Comparison of ENCODE assay signal across 1 cellular context in the genomic region with DNA sequence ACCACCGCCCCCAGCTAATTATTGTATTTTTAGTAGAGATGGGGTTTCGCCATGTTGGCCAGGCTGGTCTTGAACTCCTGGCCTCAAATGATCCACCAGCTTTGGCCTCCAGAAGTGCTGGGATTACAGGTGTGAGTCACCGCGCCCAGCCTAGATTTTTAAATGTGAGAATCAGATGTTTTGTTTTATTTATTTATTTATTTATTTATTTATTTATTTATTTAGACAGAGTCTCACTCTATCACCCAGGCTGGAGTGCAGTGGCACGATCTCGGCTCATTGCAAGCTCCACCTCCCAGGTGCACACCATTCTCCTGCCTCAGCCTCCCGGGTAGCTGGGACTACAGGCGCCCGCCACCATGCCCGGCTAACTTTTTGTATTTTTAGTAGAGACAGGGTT. TPM values are rescaled to one million over a fixed set of nuclear protein-coding genes. Genes with fewer than 3 reads are reported as not detected.
"Had no signal": no experiment of that assay in that cellular context is flagged by ENCODE, and none has a peak within 500 bp of the region (broad histone marks: within the 10 kb centered on the region; RNA-seq: fewer than 3 reads in every experiment).

No MANE protein-coding gene starts in this region.

RNA-seq across cellular contexts. Expression of gene MEIOC, which starts 44.0 kb away (rescaled TPM):
- polyA plus RNA-seq: aorta had no signal
